ENCODE assay signal across 9 cellular contexts in the genomic region with DNA sequence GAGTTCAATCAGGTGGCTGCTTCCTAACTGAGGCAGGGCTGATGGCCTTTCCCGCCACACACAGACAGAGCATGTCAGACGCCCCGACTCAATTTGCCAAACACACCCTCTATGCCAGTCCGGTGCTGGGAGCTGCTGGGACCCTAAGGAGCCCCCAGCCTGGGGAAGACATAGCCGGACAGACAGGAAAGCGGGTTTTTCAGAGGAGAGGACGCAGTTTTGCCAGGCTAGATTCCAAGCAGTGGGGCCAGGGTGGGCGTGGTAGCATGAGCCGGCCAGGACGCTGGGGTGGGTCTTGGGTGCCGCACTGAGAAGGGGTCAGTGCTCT. TPM values are rescaled to one million over a fixed set of nuclear protein-coding genes. Genes with fewer than 3 reads are reported as not detected.
DNase-seq lines count a peak whose midpoint lies in the region; FAIRE-seq and TF ChIP-seq lines count a peak whose summit lies in the region.
"Had no signal": no experiment of that assay in that cellular context is flagged by ENCODE, and none has a peak within 500 bp of the region (broad histone marks: within the 10 kb centered on the region; RNA-seq: fewer than 3 reads in every experiment).

No MANE protein-coding gene starts in this region.

- no peak for TF ChIP-seq CTCF in Peyer's patch (IDR thresholded peaks at IDR 0.05)
- TF ChIP-seq CTCF in epithelial cell of proximal tubule (conservative IDR thresholded peaks at IDR 0.05; ENCODE audit: low read depth, low read length) = no peak
- no peak for TF ChIP-seq CTCF in retinal pigment epithelial cell (conservative IDR thresholded peaks at IDR 0.05; ENCODE audit: low read depth, low read length)
- no peak for TF ChIP-seq CTCF in GM13976 (IDR thresholded peaks at IDR 0.05; ENCODE audit: borderline replicate concordance, control extremely low read depth, extremely low read depth, insufficient read depth, missing control alignments)

- H3K27ac ChIP-seq in Peyer's patch = peak overlapping the region in 2 of 4 donors; percentile 46 to 90

- peaks cover 0 to 16% (median 0%) of the 10 kb centered on the region in 3 donors for H3K36me3 ChIP-seq in Peyer's patch

- H3K27me3 ChIP-seq in Peyer's patch = no peaks in the 10 kb centered on the region

- H3K4me1 ChIP-seq in Peyer's patch = peaks cover 4 to 22% (median 17%) of the 10 kb centered on the region in 4 donors

- in situ Hi-C loops in GM13976 (cut with MboI; ENCODE audit: low sequenced_read_pairs, unreplicated experiment) = no loop called here

- peak overlapping the region; percentile 13; the same call in 1 of the 2 replicates for H3K4me3 ChIP-seq in GM08714 (ENCODE audit: low read length)
- peak overlapping the region; percentile 48 to 92 (median 74) for H3K4me3 ChIP-seq in Peyer's patch
- peak overlapping the region; percentile 33 for H3K4me3 ChIP-seq in epithelial cell of proximal tubule (ENCODE audit: low read depth, low read length)
- H3K4me3 ChIP-seq in retinal pigment epithelial cell (ENCODE audit: low read length) = peak overlapping the region; percentile 45

- TF ChIP-seq POLR2A in Peyer's patch (IDR thresholded peaks at IDR 0.05) = no peak
- TF ChIP-seq POLR2A in H54 (IDR thresholded peaks at IDR 0.05; ENCODE audit: low read depth, low read length) = no peak

- no peaks in the 10 kb centered on the region for H3K9me3 ChIP-seq in Peyer's patch

- no peak for DNase-seq in Peyer's patch
- DNase-seq in epithelial cell of proximal tubule (ENCODE audit: low read depth) = no peak
- DNase-seq in retinal pigment epithelial cell (ENCODE audit: low read depth) = no peak
- no peak for DNase-seq in H54 (ENCODE audit: insufficient read length, low spot score)
- DNase-seq in NCI-H2081 (lab: John Stamatoyannopoulos, UW) = no peak
- no peak for DNase-seq in GM13976 (ENCODE audit: low spot score)
- DNase-seq in NCI-H446 (lab: John Stamatoyannopoulos, UW) = no peak

- no peak for FAIRE-seq in H54 (lab: Jason Lieb, UNC)
- FAIRE-seq: RCC 7860 had no signal

RNA-seq across cellular contexts. Expression of gene MAST3, which starts 19.8 kb away (rescaled TPM):
- total RNA-seq in Peyer's patch (10 to 100 TPM; 47.8 to 56.3 (median 52.0) TPM), epithelial cell of proximal tubule (1.7 and 3.5 TPM in 2 replicates)

RNA-seq across cellular contexts. Expression of gene IL12RB1, which starts 30.6 kb away (rescaled TPM):
- total RNA-seq in Peyer's patch (10 to 100 TPM in 1 of 4 donors, 1 to 10 TPM in 3; 1.2 to 19.0 (median 2.8) TPM), epithelial cell of proximal tubule (not detected in 2 replicates)

RNA-seq across cellular contexts. Expression of gene PIK3R2, which starts 35.6 kb away (rescaled TPM):
- 10 to 100 TPM; 19.7 to 45.4 (median 28.2) TPM for total RNA-seq in Peyer's patch
- total RNA-seq in epithelial cell of proximal tubule = 15.3 and 19.9 TPM in 2 replicates

RNA-seq across cellular contexts. Expression of gene IFI30, which starts 56.3 kb away (rescaled TPM):
- total RNA-seq in Peyer's patch = 100 to 1,000 TPM in 1 of 4 donors, 10 to 100 TPM in 3; 54.9 to 109 (median 60.7) TPM
- 10.1 and 11.3 TPM in 2 replicates for total RNA-seq in epithelial cell of proximal tubule

Comparison
In these comparisons a context has a peak if more than half of its experiments do, and no peak if none do; other contexts are left out.
1. H3K4me3 ChIP-seq: peak in every context shown above with its lines; median percentile 74 in Peyer's patch; 45 in retinal pigment epithelial cell; 33 in epithelial cell of proximal tubule; 13 in GM08714.
2. RNA of gene MAST3, which starts 19.8 kb away (total RNA-seq): 47.8 to 56.3 TPM in Peyer's patch; 1.7 to 3.5 TPM in epithelial cell of proximal tubule; every median in the first group is over 10 times any median in the second.